Comparison of ENCODE assay signal across 1 cellular context in the genomic region with DNA sequence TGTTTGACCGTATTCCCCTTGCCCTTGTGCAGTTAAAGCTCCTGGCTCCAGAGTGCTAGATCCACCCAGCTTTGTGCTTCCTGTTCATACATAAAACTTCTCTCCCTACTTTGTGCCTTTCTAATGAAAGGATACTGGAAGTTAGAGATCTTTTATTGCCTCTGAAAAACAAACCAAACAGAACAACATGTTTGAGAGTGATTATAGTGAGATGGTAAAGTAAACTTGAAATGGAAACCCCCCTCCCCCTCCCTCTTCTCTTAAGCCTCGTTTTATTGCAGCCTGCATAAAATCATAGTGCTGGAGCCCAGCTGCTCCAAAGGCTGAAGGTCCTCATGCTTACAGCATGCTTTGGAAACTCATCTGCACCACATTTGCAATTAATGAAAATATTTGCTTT.
TF ChIP-seq lines count a peak whose summit lies in the region.

No MANE protein-coding gene starts in this region.

TF ChIP-seq in GM23338, 12 proteins besides CTCF, POLR2A, EP300 and RAD21 (continued from another document):
- TF ChIP-seq, protein P1, sequence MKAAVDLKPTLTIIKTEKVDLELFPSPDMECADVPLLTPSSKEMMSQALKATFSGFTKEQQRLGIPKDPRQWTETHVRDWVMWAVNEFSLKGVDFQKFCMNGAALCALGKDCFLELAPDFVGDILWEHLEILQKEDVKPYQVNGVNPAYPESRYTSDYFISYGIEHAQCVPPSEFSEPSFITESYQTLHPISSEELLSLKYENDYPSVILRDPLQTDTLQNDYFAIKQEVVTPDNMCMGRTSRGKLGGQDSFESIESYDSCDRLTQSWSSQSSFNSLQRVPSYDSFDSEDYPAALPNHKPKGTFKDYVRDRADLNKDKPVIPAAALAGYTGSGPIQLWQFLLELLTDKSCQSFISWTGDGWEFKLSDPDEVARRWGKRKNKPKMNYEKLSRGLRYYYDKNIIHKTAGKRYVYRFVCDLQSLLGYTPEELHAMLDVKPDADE (IDR thresholded peaks at IDR 0.05): no peak
- TF ChIP-seq JUNB (IDR thresholded peaks at IDR 0.05; ENCODE audit: unreplicated experiment): no peak
- no peak for TF ChIP-seq NANOG (IDR thresholded peaks at IDR 0.05; ENCODE audit: borderline replicate concordance)
- no peak for TF ChIP-seq STAT1 (IDR thresholded peaks at IDR 0.05; ENCODE audit: unreplicated experiment)
- TF ChIP-seq, protein P2, sequence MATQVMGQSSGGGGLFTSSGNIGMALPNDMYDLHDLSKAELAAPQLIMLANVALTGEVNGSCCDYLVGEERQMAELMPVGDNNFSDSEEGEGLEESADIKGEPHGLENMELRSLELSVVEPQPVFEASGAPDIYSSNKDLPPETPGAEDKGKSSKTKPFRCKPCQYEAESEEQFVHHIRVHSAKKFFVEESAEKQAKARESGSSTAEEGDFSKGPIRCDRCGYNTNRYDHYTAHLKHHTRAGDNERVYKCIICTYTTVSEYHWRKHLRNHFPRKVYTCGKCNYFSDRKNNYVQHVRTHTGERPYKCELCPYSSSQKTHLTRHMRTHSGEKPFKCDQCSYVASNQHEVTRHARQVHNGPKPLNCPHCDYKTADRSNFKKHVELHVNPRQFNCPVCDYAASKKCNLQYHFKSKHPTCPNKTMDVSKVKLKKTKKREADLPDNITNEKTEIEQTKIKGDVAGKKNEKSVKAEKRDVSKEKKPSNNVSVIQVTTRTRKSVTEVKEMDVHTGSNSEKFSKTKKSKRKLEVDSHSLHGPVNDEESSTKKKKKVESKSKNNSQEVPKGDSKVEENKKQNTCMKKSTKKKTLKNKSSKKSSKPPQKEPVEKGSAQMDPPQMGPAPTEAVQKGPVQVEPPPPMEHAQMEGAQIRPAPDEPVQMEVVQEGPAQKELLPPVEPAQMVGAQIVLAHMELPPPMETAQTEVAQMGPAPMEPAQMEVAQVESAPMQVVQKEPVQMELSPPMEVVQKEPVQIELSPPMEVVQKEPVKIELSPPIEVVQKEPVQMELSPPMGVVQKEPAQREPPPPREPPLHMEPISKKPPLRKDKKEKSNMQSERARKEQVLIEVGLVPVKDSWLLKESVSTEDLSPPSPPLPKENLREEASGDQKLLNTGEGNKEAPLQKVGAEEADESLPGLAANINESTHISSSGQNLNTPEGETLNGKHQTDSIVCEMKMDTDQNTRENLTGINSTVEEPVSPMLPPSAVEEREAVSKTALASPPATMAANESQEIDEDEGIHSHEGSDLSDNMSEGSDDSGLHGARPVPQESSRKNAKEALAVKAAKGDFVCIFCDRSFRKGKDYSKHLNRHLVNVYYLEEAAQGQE (IDR thresholded peaks at IDR 0.05; ENCODE audit: unreplicated experiment): no peak
- no peak for TF ChIP-seq EZH2phosphoT487 (IDR thresholded peaks at IDR 0.05; ENCODE audit: unreplicated experiment)
